In genomic region chr1:1422465-1423244, GRCh38 we compare ENCODE assay signal across 13 cellular contexts. TPM values are rescaled to one million over a fixed set of nuclear protein-coding genes. Genes with fewer than 3 reads are reported as not detected.
A peak's percentile ranks its signal among the peaks of the same experiment; 100 is the strongest.
DNase-seq lines count a peak whose midpoint lies in the region; ATAC-seq, FAIRE-seq and TF ChIP-seq lines count a peak whose summit lies in the region.
"Had no signal": no experiment of that assay in that cellular context is flagged by ENCODE, and none has a peak within 500 bp of the region (broad histone marks: within the 10 kb centered on the region; RNA-seq: fewer than 3 reads in every experiment).

No MANE protein-coding gene starts in this region.

- no peak for FAIRE-seq in A549 (lab: Jason Lieb, UNC)
- FAIRE-seq: colon had no signal

- TF ChIP-seq EP300 in A549 (IDR thresholded peaks at IDR 0.05): no peak

- CTCF ChIA-PET in A549 (lab: Yijun Ruan, JAX): interaction anchor here (2.3 kb wide), 1 partner anchor 18 kb away, joined by 13 read pairs; no protein-coding TSS in a partner anchor
- CTCF ChIA-PET in HEK293 (lab: Yijun Ruan, JAX): interaction anchor here (0.7 kb wide), 1 partner anchor 50 kb away, joined by 3 read pairs; no protein-coding TSS in a partner anchor
- CTCF ChIA-PET in activated CD8-positive, alpha-beta T cell treated with anti-CD3 and anti-CD28 coated beads for 36 hours (lab: Charles Lee): interaction anchor here (2.2 kb wide), 1 partner anchor 18 kb away, joined by 8 read pairs; no protein-coding TSS in a partner anchor

- TF ChIP-seq CTCF in A549 (IDR thresholded peaks at IDR 0.05): no peak
- TF ChIP-seq CTCF in HEK293 (tag by site-specific recombination; IDR thresholded peaks at IDR 0.05): no peak
- no peak for TF ChIP-seq CTCF in activated CD8-positive, alpha-beta T cell treated with anti-CD3 and anti-CD28 coated beads for 36 hours (IDR thresholded peaks at IDR 0.05)
- no peak for TF ChIP-seq CTCF in psoas muscle (IDR thresholded peaks at IDR 0.05)

- 73% methylated on average over 19 of the region's 29 CpGs for WGBS in A549 (ENCODE audit: missing lambda C conversion rate)
- 57 to 61% (median 60%) methylated on average over 29 of the region's 29 CpGs for WGBS in psoas muscle, 3 donors

- no peaks in the 10 kb centered on the region for H3K36me3 Mint-ChIP-seq in activated CD8-positive, alpha-beta T cell treated with anti-CD3 and anti-CD28 coated beads for 36 hours (ENCODE audit: low read depth)
- H3K36me3 Mint-ChIP-seq: naive B cell had no signal

- ATAC-seq in A549 (no peak), psoas muscle (no peak)
- ATAC-seq in activated CD8-positive, alpha-beta T cell treated with anti-CD3 and anti-CD28 coated beads for 36 hours: peak; percentile 51

- H3K9me3 ChIP-seq in A549 (no peaks in the 10 kb centered on the region), HEK293 (ENCODE audit: control insufficient read depth, insufficient read depth, low read depth, low read length) (no peaks in the 10 kb centered on the region), psoas muscle (no peaks in the 10 kb centered on the region)

- H3K4me1 ChIP-seq in A549: 0 out of 3 replicates have a peak, but pooled peaks cover 3% of the 10 kb centered on the region
- no peaks in the 10 kb centered on the region for H3K4me1 ChIP-seq in HEK293 (ENCODE audit: control insufficient read depth, insufficient read depth, low read length)
- H3K4me1 ChIP-seq in psoas muscle: no peaks in the 10 kb centered on the region

- peaks cover 19% of the 10 kb centered on the region for H3K4me1 Mint-ChIP-seq in activated CD8-positive, alpha-beta T cell treated with anti-CD3 and anti-CD28 coated beads for 36 hours (ENCODE audit: low read depth)

- POLR2A ChIA-PET in A549 (lab: Yijun Ruan, JAX) (no interaction called here), HEK293 (lab: Yijun Ruan, JAX) (no interaction called here)
- POLR2A ChIA-PET in activated CD8-positive, alpha-beta T cell treated with anti-CD3 and anti-CD28 coated beads for 36 hours (lab: Charles Lee): no interaction called here

- peaks cover 20% of the 10 kb centered on the region for H3K27me3 Mint-ChIP-seq in activated CD8-positive, alpha-beta T cell treated with anti-CD3 and anti-CD28 coated beads for 36 hours

- intact Hi-C loops in activated CD8-positive, alpha-beta T cell treated with anti-CD3 and anti-CD28 coated beads for 36 hours (cut with micrococcal nuclease): no loop called here
- intact Hi-C loops in psoas muscle (cut with DNase I): no loop called here

- H3K9me3 Mint-ChIP-seq in activated CD8-positive, alpha-beta T cell treated with anti-CD3 and anti-CD28 coated beads for 36 hours: no peaks in the 10 kb centered on the region
- H3K9me3 Mint-ChIP-seq: IgD-negative memory B cell, naive B cell had no signal

- H3K4me3 Mint-ChIP-seq in activated CD8-positive, alpha-beta T cell treated with anti-CD3 and anti-CD28 coated beads for 36 hours: no peak overlapping the region
- H3K4me3 Mint-ChIP-seq: IgD-negative memory B cell, naive B cell had no signal

- H3K27me3 ChIP-seq in psoas muscle (ENCODE audit: insufficient read depth in 3 of 3, low read length in 2 of 3): peaks cover 0 to 7% (median 2%) of the 10 kb centered on the region in 3 donors

- H3K27ac ChIP-seq in A549 (no peak overlapping the region), HEK293 (ENCODE audit: extremely low read depth, low read depth, low read length) (no peak overlapping the region), psoas muscle (no peak overlapping the region)

- H3K4me3 ChIP-seq in A549 (no peak overlapping the region), HEK293 (ENCODE audit: low read depth, low read length) (no peak overlapping the region), psoas muscle (no peak overlapping the region)

- no peak for TF ChIP-seq POLR2A in A549 (IDR thresholded peaks at IDR 0.05; ENCODE audit: low read length)

- no peaks in the 10 kb centered on the region for H3K36me3 ChIP-seq in HEK293 (ENCODE audit: control insufficient read depth in 2 of 2, insufficient read depth in 1 of 2, low read length in 2 of 2)
- no peaks in the 10 kb centered on the region for H3K36me3 ChIP-seq in psoas muscle (ENCODE audit: insufficient read depth in 1 of 2, low read depth in 1 of 2)

- DNase-seq in A549 (ENCODE audit: low read depth in 1 of 2, low spot score in 1 of 2) (no peak), iPS-NIHi7 (ENCODE audit: extremely low spot score) (peak; percentile 10), NCI-H748 treated with DMSO at 0.1 percent for 48 hours (lab: John Stamatoyannopoulos, UW) (no peak), psoas muscle (no peak), SIG-M5 (lab: John Stamatoyannopoulos, UW) (no peak), NCI-H1092 (lab: John Stamatoyannopoulos, UW) (no peak)
- DNase-seq in activated CD8-positive, alpha-beta T cell treated with anti-CD3 and anti-CD28 coated beads for 36 hours: peak; percentile 73
- DNase-seq: naive B cell; NCI-H69; stimulated activated naive CD4-positive, alpha-beta T cell treated with Interleukin-2 at 50 U/mL for 16 hours had no signal

- TF ChIP-seq RAD21 in A549 (conservative IDR thresholded peaks at IDR 0.05 in 1 of 2, IDR thresholded peaks at IDR 0.05 in 1 of 2): no peak

- no peak overlapping the region for H3K4me2 ChIP-seq in A549

- H3K27ac Mint-ChIP-seq in activated CD8-positive, alpha-beta T cell treated with anti-CD3 and anti-CD28 coated beads for 36 hours: no peak overlapping the region
- H3K27ac Mint-ChIP-seq: naive B cell had no signal

TF ChIP-seq in A549, 52 proteins besides CTCF, POLR2A, EP300 and RAD21 (continues in another document):
- TF ChIP-seq HEYL (CRISPR knock-in tag; IDR thresholded peaks at IDR 0.05): no peak
- peak; percentile 85; the same call in 1 of the 2 replicates for TF ChIP-seq HOXB13 (CRISPR knock-in tag; IDR thresholded peaks at IDR 0.05; ENCODE audit: low read depth)

TF ChIP-seq in HEK293, 187 proteins besides CTCF, POLR2A, EP300 and RAD21 (continues in another document):
- TF ChIP-seq KLF9 (tag by site-specific recombination; IDR thresholded peaks at IDR 0.05; ENCODE audit: low read depth): peak; percentile 37; the same call in 1 of the 2 replicates
- 0 out of 2 replicates have a peak, but pooled peaks have one; percentile 13 for TF ChIP-seq ZNF335 (tag by site-specific recombination; conservative IDR thresholded peaks at IDR 0.05)
- TF ChIP-seq ZNF214 (tag by site-specific recombination; IDR thresholded peaks at IDR 0.05; ENCODE audit: borderline replicate concordance): no peak

RNA-seq across cellular contexts. Expression of gene ANKRD65, which starts 1.6 kb away (rescaled TPM):
- polyA plus RNA-seq in A549 (2011; rRNA removed) (not detected in 2 replicates), A549 (2017; fragmentation: RNase III; extraction: RNeasy Plus Mini Kit Qiagen cat#74134 plus additional on column Dnase treatment) (0.05 TPM in 1 of 3 replicates, not detected in the others), psoas muscle (1 to 10 TPM; 1.1 to 2.9 (median 1.6) TPM)
- 0.07 and 0.12 TPM in 2 replicates for polyA plus RNA-seq in A549 (2012; cell fraction: cytosol; rRNA removed)
- polyA plus RNA-seq in A549 (2012; cell fraction: nucleus; rRNA removed): 0.05 TPM in 1 of 2 replicates, not detected in the other
- not detected in 2 replicates for polyA minus RNA-seq in A549 (2011; rRNA and poly(A)+ RNA removed)
- total RNA-seq in activated CD8-positive, alpha-beta T cell treated with anti-CD3 and anti-CD28 coated beads for 36 hours: not detected
- total RNA-seq in psoas muscle: 1 to 10 TPM in 3 of 4 donors, under 1 TPM in 1; 0.77 to 5.4 (median 3.0) TPM
- polyA plus RNA-seq: IgD-negative memory B cell had no signal

RNA-seq across cellular contexts. Expression of gene VWA1, which starts 12.8 kb away (rescaled TPM):
- polyA plus RNA-seq in A549 (2011; rRNA removed): 3.7 and 4.0 TPM in 2 replicates
- 8.6 and 13.7 TPM in 2 replicates for polyA plus RNA-seq in A549 (2012; cell fraction: cytosol; rRNA removed)
- polyA plus RNA-seq in A549 (2012; cell fraction: nucleus; rRNA removed): 17.7 and 31.1 TPM in 2 replicates
- polyA plus RNA-seq in A549 (2017; fragmentation: RNase III; extraction: RNeasy Plus Mini Kit Qiagen cat#74134 plus additional on column Dnase treatment): 4.2 to 5.3 TPM (median 4.8 TPM) in 3 replicates
- 1.2 and 1.3 TPM in 2 replicates for polyA minus RNA-seq in A549 (2011; rRNA and poly(A)+ RNA removed)
- under 1 TPM; 0.72 to 0.97 TPM for total RNA-seq in activated CD8-positive, alpha-beta T cell treated with anti-CD3 and anti-CD28 coated beads for 36 hours
- 10 to 100 TPM in 3 of 4 donors, 1 to 10 TPM in 1; 4.5 to 25.3 (median 13.8) TPM for total RNA-seq in psoas muscle
- polyA plus RNA-seq in psoas muscle: 1 to 10 TPM; 1.4 to 7.8 (median 4.1) TPM
- polyA plus RNA-seq: IgD-negative memory B cell had no signal

RNA-seq across cellular contexts. Expression of gene MRPL20, which starts 15.6 kb away (rescaled TPM):
- 146 and 163 TPM in 2 replicates for polyA plus RNA-seq in A549 (2011; rRNA removed)
- 151 and 186 TPM in 2 replicates for polyA plus RNA-seq in A549 (2012; cell fraction: cytosol; rRNA removed)
- 78.1 and 104 TPM in 2 replicates for polyA plus RNA-seq in A549 (2012; cell fraction: nucleus; rRNA removed)
- polyA plus RNA-seq in A549 (2017; fragmentation: RNase III; extraction: RNeasy Plus Mini Kit Qiagen cat#74134 plus additional on column Dnase treatment): 151 to 164 TPM (median 158 TPM) in 3 replicates
- polyA minus RNA-seq in A549 (2011; rRNA and poly(A)+ RNA removed): 50.5 and 55.7 TPM in 2 replicates
- total RNA-seq in activated CD8-positive, alpha-beta T cell treated with anti-CD3 and anti-CD28 coated beads for 36 hours: 100 to 1,000 TPM; 127 to 129 TPM
- total RNA-seq in psoas muscle: 100 to 1,000 TPM; 114 to 159 (median 143) TPM
- polyA plus RNA-seq in psoas muscle: 100 to 1,000 TPM; 211 to 308 (median 255) TPM

RNA-seq across cellular contexts. Expression of gene CCNL2, which starts 23.5 kb away (rescaled TPM):
- polyA plus RNA-seq in A549 (2011; rRNA removed) (111 TPM in 2 replicates), A549 (2017; fragmentation: RNase III; extraction: RNeasy Plus Mini Kit Qiagen cat#74134 plus additional on column Dnase treatment) (80.3 to 93.3 TPM (median 85.5 TPM) in 3 replicates), psoas muscle (10 to 100 TPM; 50.1 to 59.3 (median 54.7) TPM)
- 63.8 and 64.7 TPM in 2 replicates for polyA plus RNA-seq in A549 (2012; cell fraction: cytosol; rRNA removed)
- polyA plus RNA-seq in A549 (2012; cell fraction: nucleus; rRNA removed): 470 and 556 TPM in 2 replicates
- 32.8 and 37.7 TPM in 2 replicates for polyA minus RNA-seq in A549 (2011; rRNA and poly(A)+ RNA removed)
- total RNA-seq in activated CD8-positive, alpha-beta T cell treated with anti-CD3 and anti-CD28 coated beads for 36 hours: 10 to 100 TPM; 86.3 to 92.4 TPM
- 10 to 100 TPM; 40.2 to 71.8 (median 46.1) TPM for total RNA-seq in psoas muscle

RNA-seq across cellular contexts. Expression of gene ATAD3C, which starts 26.8 kb away (rescaled TPM):
- polyA plus RNA-seq in A549 (2011; rRNA removed) (not detected in 2 replicates), A549 (2017; fragmentation: RNase III; extraction: RNeasy Plus Mini Kit Qiagen cat#74134 plus additional on column Dnase treatment) (not detected in 3 replicates), psoas muscle (under 1 TPM; 0.12 to 0.61 (median 0.13) TPM)
- polyA plus RNA-seq in A549 (2012; cell fraction: cytosol; rRNA removed): not detected in 2 replicates
- polyA plus RNA-seq in A549 (2012; cell fraction: nucleus; rRNA removed): not detected in 2 replicates
- polyA minus RNA-seq in A549 (2011; rRNA and poly(A)+ RNA removed): not detected in 2 replicates
- 1 to 10 TPM in 1 of 2 experiments, under 1 TPM in 1; 0.99 to 1.8 TPM for total RNA-seq in activated CD8-positive, alpha-beta T cell treated with anti-CD3 and anti-CD28 coated beads for 36 hours
- under 1 TPM; 0.47 to 0.99 (median 0.61) TPM for total RNA-seq in psoas muscle

Comparison
In these comparisons a context has a peak if more than half of its experiments do, and no peak if none do; other contexts are left out.
1. DNase-seq: peak in activated CD8-positive, alpha-beta T cell treated with anti-CD3 and anti-CD28 coated beads for 36 hours (single experiment) and iPS-NIHi7 (single experiment); none in A549 (0 of 2), NCI-H748 treated with DMSO at 0.1 percent for 48 hours (single experiment), psoas muscle (0 of 2), SIG-M5 (single experiment) and NCI-H1092 (single experiment).